ENCODE assay signal across 12 cellular contexts in the genomic region with DNA sequence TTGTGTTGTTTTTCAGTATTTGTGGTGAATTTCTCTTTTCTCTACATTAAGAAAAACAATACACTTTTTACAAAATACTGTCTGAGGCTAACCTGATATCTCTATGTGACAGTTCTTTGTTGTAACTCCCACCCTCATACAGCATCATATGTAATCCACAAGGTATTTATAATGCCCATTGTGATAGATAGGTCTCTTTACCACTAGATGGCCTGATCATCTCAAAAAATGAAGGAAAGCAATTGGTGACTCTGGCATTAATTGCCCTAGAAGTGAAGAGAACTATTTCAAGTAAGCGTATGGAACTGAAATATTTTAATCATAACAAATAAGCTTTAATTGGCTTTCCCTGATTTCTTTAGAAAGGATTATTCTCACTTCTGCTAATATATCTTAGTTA. TPM values are rescaled to one million over a fixed set of nuclear protein-coding genes. Genes with fewer than 3 reads are reported as not detected.
DNase-seq lines count a peak whose midpoint lies in the region; ATAC-seq and TF ChIP-seq lines count a peak whose summit lies in the region.
"Had no signal": no experiment of that assay in that cellular context is flagged by ENCODE, and none has a peak within 500 bp of the region (broad histone marks: within the 10 kb centered on the region; RNA-seq: fewer than 3 reads in every experiment).

No MANE protein-coding gene starts in this region.

- H3K4me3 ChIP-seq in BLaER1, result no peak overlapping the region
- H3K4me3 ChIP-seq in HCT116 (replicated peaks in 1 of 2; ENCODE audit: low read depth in 1 of 2, low read length in 2 of 2), result no peak overlapping the region
- H3K4me3 ChIP-seq: gastroesophageal sphincter had no signal

- intact Hi-C loops in HCT116 (cut with micrococcal nuclease), result no loop called here

- peak overlapping the region; percentile 77; the same call in 1 of the 2 replicates for H3K27ac ChIP-seq in BLaER1
- no peak overlapping the region for H3K27ac ChIP-seq in HCT116 (ENCODE audit: low read depth, low read length)
- H3K27ac ChIP-seq: gastroesophageal sphincter had no signal

- H3K27me3 ChIP-seq in BLaER1, result no peaks in the 10 kb centered on the region
- no peaks in the 10 kb centered on the region for H3K27me3 ChIP-seq in HCT116 (ENCODE audit: insufficient read depth, low read length)
- H3K27me3 ChIP-seq: gastroesophageal sphincter had no signal

- RAD21 ChIA-PET in HCT116 (lab: Charles Lee; ENCODE audit: low non-redundant PET in 1 of 2, low total read pairs in 2 of 2, uncharacterized antibody in 2 of 2, unreplicated experiment in 2 of 2), result no interaction called here

- H3K9me2 ChIP-seq in HCT116 (ENCODE audit: insufficient read depth), result no peaks in the 10 kb centered on the region

- H3K9ac ChIP-seq in BLaER1 (no peak overlapping the region), HCT116 (ENCODE audit: low read length) (no peak overlapping the region)

- H3K36me3 ChIP-seq in BLaER1 (no peaks in the 10 kb centered on the region), HCT116 (ENCODE audit: control insufficient read depth in 1 of 2, insufficient read depth in 2 of 2, low read length in 2 of 2) (no peaks in the 10 kb centered on the region)
- H3K36me3 ChIP-seq: gastroesophageal sphincter had no signal

- H4K20me1 ChIP-seq in BLaER1, result no peaks in the 10 kb centered on the region
- no peaks in the 10 kb centered on the region for H4K20me1 ChIP-seq in HCT116 (ENCODE audit: insufficient read depth)

- DNase-seq in HCT116 (ENCODE audit: low read depth, low spot score) (peak; percentile 6), RKO (ENCODE audit: low spot score) (peak; percentile 38), fibroblast of peridontal ligament (ENCODE audit: extremely low read depth) (peak; percentile 49), UCSD-AML1 (lab: John Stamatoyannopoulos, UW; ENCODE audit: unreplicated experiment) (no peak), GM19238 (ENCODE audit: insufficient read length, low spot score) (no peak), T1000 (lab: John Stamatoyannopoulos, UW) (no peak)
- DNase-seq: activated CD4-positive, CD25-positive, alpha-beta regulatory T cell; midbrain had no signal

- peak; percentile 25 to 50 (median 43); a peak in 4 of 6 replicates for TF ChIP-seq CTCF in HCT116 (IDR thresholded peaks at IDR 0.05 in 2 of 3, conservative IDR thresholded peaks at IDR 0.05 in 1 of 3; ENCODE audit: borderline replicate concordance in 1 of 3, insufficient read depth in 1 of 3, low read depth in 2 of 3, low read length in 2 of 3)

- H3K4me1 ChIP-seq in BLaER1, result peaks cover 51% of the 10 kb centered on the region
- no peaks in the 10 kb centered on the region for H3K4me1 ChIP-seq in HCT116 (ENCODE audit: control insufficient read depth in 1 of 2, insufficient read depth in 2 of 2, low read length in 2 of 2)
- H3K4me1 ChIP-seq: gastroesophageal sphincter had no signal

- no TSS peak for BruUV-seq in HCT116 (replicated peaks; lab: Mats Ljungman, UMichigan)

- TF ChIP-seq RAD21 in HCT116 (IDR thresholded peaks at IDR 0.05; ENCODE audit: low read depth), result peak; percentile 65

- no peak for TF ChIP-seq POLR2A in HCT116 (IDR thresholded peaks at IDR 0.05; ENCODE audit: borderline replicate concordance, extremely low read depth, insufficient read depth, insufficient read length)

- peaks cover 26% of the 10 kb centered on the region for H3K9me3 ChIP-seq in BLaER1
- no peaks in the 10 kb centered on the region for H3K9me3 ChIP-seq in HCT116 (ENCODE audit: control insufficient read depth in 1 of 2, insufficient read depth in 1 of 2, low read depth in 1 of 2, low read length in 2 of 2)
- H3K9me3 ChIP-seq: gastroesophageal sphincter had no signal

- CTCF ChIA-PET in HCT116 (lab: Charles Lee), result interaction anchor here (1.6 kb wide), 1 partner anchor 34 kb away, joined by 4 read pairs; no protein-coding TSS in a partner anchor

- no peak overlapping the region for H2AFZ ChIP-seq in HCT116 (ENCODE audit: low read depth, low read length, poor library complexity, severe bottlenecking)

- no peaks in the 10 kb centered on the region for H3K79me2 ChIP-seq in HCT116 (ENCODE audit: insufficient read depth, low read length)

- ATAC-seq in HCT116, result peak; percentile 78
- ATAC-seq in HG03280 (IDR thresholded peaks at IDR 0.05; ENCODE audit: unreplicated experiment), result no peak
- ATAC-seq: gastroesophageal sphincter had no signal

- H3K4me2 ChIP-seq in BLaER1, result no peak overlapping the region
- no peak overlapping the region for H3K4me2 ChIP-seq in HCT116 (ENCODE audit: low read length)

- POLR2A ChIA-PET in HCT116 (lab: Charles Lee), result no interaction called here

TF ChIP-seq in HCT116, 20 proteins besides CTCF, POLR2A, EP300 and RAD21:
- TF ChIP-seq TCF7L2 (IDR thresholded peaks at IDR 0.05; ENCODE audit: borderline replicate concordance, extremely low read depth, insufficient read depth, insufficient read length) (no peak), JUND (IDR thresholded peaks at IDR 0.05) (no peak), EZH2phosphoT487 (IDR thresholded peaks at IDR 0.05; ENCODE audit: borderline replicate concordance) (no peak), FOSL1 (IDR thresholded peaks at IDR 0.05; ENCODE audit: low read depth) (no peak), YY1 (IDR thresholded peaks at IDR 0.05; ENCODE audit: extremely low read depth, insufficient replicate concordance, low read depth, low read length) (no peak), CBX3 (IDR thresholded peaks at IDR 0.05; ENCODE audit: low read depth) (no peak), CEBPB (IDR thresholded peaks at IDR 0.05; ENCODE audit: low read depth) (no peak), ZNF274 (IDR thresholded peaks at IDR 0.05; ENCODE audit: low read depth, low read length) (no peak), ELF1 (IDR thresholded peaks at IDR 0.05; ENCODE audit: borderline replicate concordance, low read depth) (no peak), EGR1 (IDR thresholded peaks at IDR 0.05; ENCODE audit: low read depth) (no peak), ZFX (IDR thresholded peaks at IDR 0.05) (no peak), SP1 (IDR thresholded peaks at IDR 0.05; ENCODE audit: low read depth) (no peak)
- TF ChIP-seq, protein P1, sequence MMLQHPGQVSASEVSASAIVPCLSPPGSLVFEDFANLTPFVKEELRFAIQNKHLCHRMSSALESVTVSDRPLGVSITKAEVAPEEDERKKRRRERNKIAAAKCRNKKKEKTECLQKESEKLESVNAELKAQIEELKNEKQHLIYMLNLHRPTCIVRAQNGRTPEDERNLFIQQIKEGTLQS (IDR thresholded peaks at IDR 0.05), result no peak
- TF ChIP-seq, protein P2, sequence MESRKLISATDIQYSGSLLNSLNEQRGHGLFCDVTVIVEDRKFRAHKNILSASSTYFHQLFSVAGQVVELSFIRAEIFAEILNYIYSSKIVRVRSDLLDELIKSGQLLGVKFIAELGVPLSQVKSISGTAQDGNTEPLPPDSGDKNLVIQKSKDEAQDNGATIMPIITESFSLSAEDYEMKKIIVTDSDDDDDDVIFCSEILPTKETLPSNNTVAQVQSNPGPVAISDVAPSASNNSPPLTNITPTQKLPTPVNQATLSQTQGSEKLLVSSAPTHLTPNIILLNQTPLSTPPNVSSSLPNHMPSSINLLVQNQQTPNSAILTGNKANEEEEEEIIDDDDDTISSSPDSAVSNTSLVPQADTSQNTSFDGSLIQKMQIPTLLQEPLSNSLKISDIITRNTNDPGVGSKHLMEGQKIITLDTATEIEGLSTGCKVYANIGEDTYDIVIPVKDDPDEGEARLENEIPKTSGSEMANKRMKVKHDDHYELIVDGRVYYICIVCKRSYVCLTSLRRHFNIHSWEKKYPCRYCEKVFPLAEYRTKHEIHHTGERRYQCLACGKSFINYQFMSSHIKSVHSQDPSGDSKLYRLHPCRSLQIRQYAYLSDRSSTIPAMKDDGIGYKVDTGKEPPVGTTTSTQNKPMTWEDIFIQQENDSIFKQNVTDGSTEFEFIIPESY (IDR thresholded peaks at IDR 0.05; ENCODE audit: extremely low read depth, insufficient replicate concordance, low read length), result no peak
- TF ChIP-seq, protein P3, sequence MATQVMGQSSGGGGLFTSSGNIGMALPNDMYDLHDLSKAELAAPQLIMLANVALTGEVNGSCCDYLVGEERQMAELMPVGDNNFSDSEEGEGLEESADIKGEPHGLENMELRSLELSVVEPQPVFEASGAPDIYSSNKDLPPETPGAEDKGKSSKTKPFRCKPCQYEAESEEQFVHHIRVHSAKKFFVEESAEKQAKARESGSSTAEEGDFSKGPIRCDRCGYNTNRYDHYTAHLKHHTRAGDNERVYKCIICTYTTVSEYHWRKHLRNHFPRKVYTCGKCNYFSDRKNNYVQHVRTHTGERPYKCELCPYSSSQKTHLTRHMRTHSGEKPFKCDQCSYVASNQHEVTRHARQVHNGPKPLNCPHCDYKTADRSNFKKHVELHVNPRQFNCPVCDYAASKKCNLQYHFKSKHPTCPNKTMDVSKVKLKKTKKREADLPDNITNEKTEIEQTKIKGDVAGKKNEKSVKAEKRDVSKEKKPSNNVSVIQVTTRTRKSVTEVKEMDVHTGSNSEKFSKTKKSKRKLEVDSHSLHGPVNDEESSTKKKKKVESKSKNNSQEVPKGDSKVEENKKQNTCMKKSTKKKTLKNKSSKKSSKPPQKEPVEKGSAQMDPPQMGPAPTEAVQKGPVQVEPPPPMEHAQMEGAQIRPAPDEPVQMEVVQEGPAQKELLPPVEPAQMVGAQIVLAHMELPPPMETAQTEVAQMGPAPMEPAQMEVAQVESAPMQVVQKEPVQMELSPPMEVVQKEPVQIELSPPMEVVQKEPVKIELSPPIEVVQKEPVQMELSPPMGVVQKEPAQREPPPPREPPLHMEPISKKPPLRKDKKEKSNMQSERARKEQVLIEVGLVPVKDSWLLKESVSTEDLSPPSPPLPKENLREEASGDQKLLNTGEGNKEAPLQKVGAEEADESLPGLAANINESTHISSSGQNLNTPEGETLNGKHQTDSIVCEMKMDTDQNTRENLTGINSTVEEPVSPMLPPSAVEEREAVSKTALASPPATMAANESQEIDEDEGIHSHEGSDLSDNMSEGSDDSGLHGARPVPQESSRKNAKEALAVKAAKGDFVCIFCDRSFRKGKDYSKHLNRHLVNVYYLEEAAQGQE (IDR thresholded peaks at IDR 0.05; ENCODE audit: low read depth), result no peak
TF ChIP-seq in HCT116: peak in this region for 0.

RNA-seq across cellular contexts. Expression of gene HFM1, which starts 36.2 kb away (rescaled TPM):
- 0.07 TPM for total RNA-seq in HCT116 (2021; ENCODE audit: unreplicated experiment)
- polyA plus RNA-seq in HCT116 (2012), result 0.09 and 0.12 TPM in 2 replicates
- total RNA-seq: activated naive CD4-positive, alpha-beta T cell treated with anti-CD3 and anti-CD28 coated beads, Interleukin-2, amount 50 U/mL, for 72 hours had no signal

RNA-seq across cellular contexts. Expression of gene CDC7, which starts 59.8 kb away (rescaled TPM):
- 24.5 TPM for total RNA-seq in HCT116 (2021; ENCODE audit: unreplicated experiment)
- 8.3 and 10.3 TPM in 2 replicates for polyA plus RNA-seq in HCT116 (2012)

Comparison
In these comparisons a context has a peak if more than half of its experiments do, and no peak if none do; other contexts are left out.
1. DNase-seq: peak in HCT116 (single experiment), RKO (single experiment) and fibroblast of peridontal ligament (single experiment); none in UCSD-AML1 (single experiment), GM19238 (single experiment) and T1000 (single experiment).